14 cellular contexts compared by ENCODE assay signal in the genomic region with DNA sequence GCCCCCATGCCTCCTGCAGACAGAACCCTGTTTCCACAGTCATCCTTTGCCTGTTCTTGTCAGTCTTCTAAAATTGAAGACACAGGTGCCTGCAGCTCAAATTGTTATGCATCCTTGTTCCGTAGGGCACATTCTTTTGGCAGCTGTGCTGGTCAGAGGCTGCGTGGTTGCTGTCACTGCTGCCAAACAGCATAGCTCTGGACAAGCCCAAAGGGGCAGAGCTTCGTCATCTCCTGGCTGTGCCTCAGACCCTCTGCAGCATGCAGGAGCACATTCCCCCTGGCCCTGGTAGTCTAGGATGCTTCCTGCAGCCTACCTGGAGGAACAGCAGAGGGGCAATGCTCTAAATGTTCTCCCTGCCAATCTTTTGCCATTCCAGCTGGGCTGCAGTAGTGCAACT. TPM values are rescaled to one million over a fixed set of nuclear protein-coding genes. Genes with fewer than 3 reads are reported as not detected.
DNase-seq lines count a peak whose midpoint lies in the region; ATAC-seq and TF ChIP-seq lines count a peak whose summit lies in the region.
"Had no signal": no experiment of that assay in that cellular context is flagged by ENCODE, and none has a peak within 500 bp of the region (broad histone marks: within the 10 kb centered on the region; RNA-seq: fewer than 3 reads in every experiment).

No MANE protein-coding gene starts in this region.

- H3K9me3 ChIP-seq in SJCRH30 (replicated peaks) (no peaks in the 10 kb centered on the region), spleen (no peaks in the 10 kb centered on the region)

- no peaks in the 10 kb centered on the region for H3K27me3 Mint-ChIP-seq in T-helper 2 cell treated with Interferon-gamma antibody and Interleukin-4, amounts not matched to agents 5 μg/mL and 100 μg/mL, for 36 hours (ENCODE audit: low read depth)

- H3K27ac Mint-ChIP-seq in T-helper 2 cell treated with Interferon-gamma antibody and Interleukin-4, amounts not matched to agents 5 μg/mL and 100 μg/mL, for 36 hours, result peak overlapping the region; percentile 51

- H3K27me3 ChIP-seq in SJCRH30 (no peaks in the 10 kb centered on the region), spleen (replicated peaks in 1 of 7) (no peaks in the 10 kb centered on the region)
- H3K27me3 ChIP-seq: dorsolateral prefrontal cortex had no signal

- peaks cover 44% of the 10 kb centered on the region for H3K4me1 Mint-ChIP-seq in T-helper 2 cell treated with Interferon-gamma antibody and Interleukin-4, amounts not matched to agents 5 μg/mL and 100 μg/mL, for 36 hours (ENCODE audit: low read depth)

- intact Hi-C loops in left ventricle myocardium superior (cut with micrococcal nuclease), result no loop called here
- intact Hi-C loops in spleen (cut with DNase I; ENCODE audit: low total_unique reads), result loop anchor here (10.0 kb wide), 1 partner anchor 120 kb away; no protein-coding TSS in a partner anchor

- no peak overlapping the region for H3K27ac ChIP-seq in SJCRH30
- H3K27ac ChIP-seq in spleen, result peak overlapping the region in 6 of 8 donors; percentile 4 to 90 (median 43)
- H3K27ac ChIP-seq: 22Rv1 had no signal

- H3K4me3 ChIP-seq in SJCRH30 (no peak overlapping the region), spleen (no peak overlapping the region)
- H3K4me3 ChIP-seq: dorsolateral prefrontal cortex had no signal

- ATAC-seq in left ventricle myocardium superior (peak; percentile 41), HG02884 (IDR thresholded peaks at IDR 0.05; ENCODE audit: unreplicated experiment) (no peak)

- H3K36me3 Mint-ChIP-seq in T-helper 2 cell treated with Interferon-gamma antibody and Interleukin-4, amounts not matched to agents 5 μg/mL and 100 μg/mL, for 36 hours (ENCODE audit: low read depth), result peaks cover 34% of the 10 kb centered on the region

- no peak overlapping the region for H3K4me3 Mint-ChIP-seq in T-helper 2 cell treated with Interferon-gamma antibody and Interleukin-4, amounts not matched to agents 5 μg/mL and 100 μg/mL, for 36 hours

- TF ChIP-seq CTCF in spleen (IDR thresholded peaks at IDR 0.05 in 8 of 11, conservative IDR thresholded peaks at IDR 0.05 in 3 of 11), result no peak

- DNase-seq in T-helper 2 cell treated with Interferon-gamma antibody and Interleukin-4, amounts not matched to agents 5 μg/mL and 100 μg/mL, for 36 hours (ENCODE audit: low spot score), result no peak
- no peak for DNase-seq in T-helper 2 cell
- DNase-seq in SJCRH30, result peak; percentile 72 to 76
- peak; percentile 69 for DNase-seq in left ventricle myocardium superior
- DNase-seq in spleen, result no peak
- DNase-seq in SW 1271 (lab: John Stamatoyannopoulos, UW), result no peak
- DNase-seq in islet precursor cell, result no peak
- DNase-seq: amniotic stem cell, dorsolateral prefrontal cortex, midbrain, NCI-H1436 treated with DMSO at 0.1 percent for 48 hours, NCI-H526 treated with DMSO at 0.1 percent for 48 hours had no signal

- H3K4me1 ChIP-seq in SJCRH30, result peaks cover 26% of the 10 kb centered on the region
- peaks cover under 1 to 70% (median 46%) of the 10 kb centered on the region in 6 donors for H3K4me1 ChIP-seq in spleen

- H3K36me3 ChIP-seq in SJCRH30 (peaks cover 14% of the 10 kb centered on the region; the same call in 1 of the 2 replicates), spleen (peaks cover 0 to 51% (median 32%) of the 10 kb centered on the region in 6 donors)

- no peak for TF ChIP-seq POLR2A in spleen (IDR thresholded peaks at IDR 0.05)

- no peaks in the 10 kb centered on the region for H3K9me3 Mint-ChIP-seq in T-helper 2 cell treated with Interferon-gamma antibody and Interleukin-4, amounts not matched to agents 5 μg/mL and 100 μg/mL, for 36 hours

- 78 to 89% (median 86%) methylated on average over 3 of the region's 3 CpGs for WGBS in spleen, 5 donors

RNA-seq across cellular contexts. Expression of gene FBXL22, which starts 2.1 kb away (rescaled TPM):
- total RNA-seq in SJCRH30 (2014; rRNA removed; shearing (Covaris generic)), result 0.10 and 0.34 TPM in 2 replicates
- total RNA-seq in left ventricle myocardium superior, result 42.4 TPM
- 1 to 10 TPM in 2 of 7 donors, under 1 TPM in 5; 0.13 to 1.7 (median 0.89) TPM for total RNA-seq in spleen
- polyA plus RNA-seq in spleen, result 1 to 10 TPM in 2 of 3 donors, under 1 TPM in 1; 0.37 to 1.2 (median 1.0) TPM

Comparison
In these comparisons a context has a peak if more than half of its experiments do, and no peak if none do; other contexts are left out.
1. DNase-seq: peak in SJCRH30 (2 of 2) and left ventricle myocardium superior (single experiment); none in T-helper 2 cell treated with Interferon-gamma antibody and Interleukin-4, amounts not matched to agents 5 μg/mL and 100 μg/mL, for 36 hours (single experiment), T-helper 2 cell (0 of 5), spleen (single experiment), SW 1271 (0 of 2) and islet precursor cell (single experiment).
2. RNA of gene FBXL22, which starts 2.1 kb away (total RNA-seq): 42.4 TPM in left ventricle myocardium superior (single experiment); 0.13 to 1.7 TPM in spleen and 0.10 to 0.34 TPM in SJCRH30; every median in the first group is over 10 times any median in the second.